29 cellular contexts compared by ENCODE assay signal in genomic region chr10:107451047-107451446, GRCh38.
A peak's percentile ranks its signal among the peaks of the same experiment; 100 is the strongest.
DNase-seq lines count a peak whose midpoint lies in the region; ATAC-seq, FAIRE-seq and TF ChIP-seq lines count a peak whose summit lies in the region.
"Had no signal": no experiment of that assay in that cellular context is flagged by ENCODE, and none has a peak within 500 bp of the region (broad histone marks: within the 10 kb centered on the region; RNA-seq: fewer than 3 reads in every experiment).

No MANE protein-coding gene starts in this region.

- in situ Hi-C loops in GM12878 (cut with MboI), result no loop called here

- H3K27me3 ChIP-seq in GM12878 (replicated peaks in 1 of 2; ENCODE audit: control insufficient read depth in 2 of 2, insufficient read depth in 2 of 2, low read length in 1 of 2), result no peaks in the 10 kb centered on the region
- H3K27me3 ChIP-seq: gastroesophageal sphincter, hepatocyte, tibial nerve had no signal

- intact Hi-C loops in GM12878 (cut with micrococcal nuclease; ENCODE audit: unreplicated experiment), result no loop called here

- no peaks in the 10 kb centered on the region for H3K36me3 ChIP-seq in GM12878 (ENCODE audit: control insufficient read depth in 2 of 2, insufficient read depth in 2 of 2, low read length in 1 of 2)
- H3K36me3 ChIP-seq: gastroesophageal sphincter, lower lobe of right lung, tibial nerve had no signal

- ATAC-seq in GM18499 (IDR thresholded peaks at IDR 0.05; ENCODE audit: insufficient read depth, unreplicated experiment) (peak; percentile 63), GM21786 (IDR thresholded peaks at IDR 0.05; ENCODE audit: unreplicated experiment) (peak; percentile 50), GM12878 (peak; percentile 58)
- ATAC-seq: gastroesophageal sphincter, HepG2, lower lobe of right lung, mucosa of descending colon had no signal

- no TSS peak for BruUV-seq in GM12878 (replicated peaks; lab: Mats Ljungman, UMichigan)

- POLR2A ChIA-PET in GM12878 (lab: Charles Lee), result no interaction called here

- H3K27ac ChIP-seq in GM12878 (ENCODE audit: control insufficient read depth, insufficient read depth), result no peak overlapping the region
- H3K27ac ChIP-seq: gastroesophageal sphincter, hepatocyte, lower lobe of right lung, PC-9, tibial nerve had no signal

- H3K4me2 ChIP-seq in GM12878 (ENCODE audit: control insufficient read depth, insufficient read depth), result no peak overlapping the region
- H3K4me2 ChIP-seq: hepatocyte, PC-9, SK-N-SH had no signal

- H3K9me3 ChIP-seq in GM12878 (replicated peaks; ENCODE audit: control insufficient read depth, insufficient read depth, low read length), result no peaks in the 10 kb centered on the region
- H3K9me3 ChIP-seq: gastroesophageal sphincter, lower lobe of right lung, mucosa of descending colon, SK-N-SH, tibial nerve had no signal

- FAIRE-seq in GM12878 (lab: Jason Lieb, UNC), result no peak
- FAIRE-seq: bronchial epithelial cell, HepG2 had no signal

- H4K20me1 ChIP-seq in GM12878 (ENCODE audit: control insufficient read depth, insufficient read depth), result no peaks in the 10 kb centered on the region

- DNase-seq in MV-4-11 (lab: John Stamatoyannopoulos, UW) (peak; percentile 86), GM12878 (ENCODE audit: low read depth, low spot score) (no peak), NCI-H2081 treated with DMSO at 0.1 percent for 48 hours (lab: John Stamatoyannopoulos, UW) (no peak), H4 (ENCODE audit: low spot score) (no peak), NCI-H524 treated with DMSO at 0.1 percent for 48 hours (lab: John Stamatoyannopoulos, UW) (no peak)
- DNase-seq in activated CD4-positive, alpha-beta T cell treated with anti-CD3 and anti-CD28 coated beads for 4 hours, result no peak
- DNase-seq: activated CD4-positive, CD25-positive, alpha-beta regulatory T cell; activated gamma-delta T cell; activated naive CD8-positive, alpha-beta T cell treated with anti-CD3 and anti-CD28 coated beads, Interleukin-2, amount 10 ng/mL, durations not matched to agents 7 days and 5 days; activated T-cell treated with anti-CD3 and anti-CD28 coated beads, Interleukin-2, amount 50 U/mL, for 24 hours; aorta; C1 segment of cervical spinal cord; DMS53; Karpas-422; lower lobe of right lung; mucosa of descending colon; NCI-H146; NCI-H446; NCI-H774; PC-9; SK-N-SH; stimulated activated CD4-positive, alpha-beta T cell treated with anti-CD3 and anti-CD28 coated beads, Interleukin-4, amount 100 ng/mL, for 24 hours had no signal

- SMC1A ChIA-PET in GM12878 (lab: Charles Lee; ENCODE audit: uncharacterized antibody, unreplicated experiment), result no interaction called here

- CTCF ChIA-PET in GM12878 (lab: Yijun Ruan, JAX), result interaction anchor here (1.1 kb wide), 1 partner anchor 79 kb away, joined by 4 read pairs; no protein-coding TSS in a partner anchor

- no peak overlapping the region for H3K9ac ChIP-seq in GM12878 (ENCODE audit: control insufficient read depth, insufficient read depth, low read length)
- H3K9ac ChIP-seq: SK-N-SH had no signal

- TF ChIP-seq EP300 in GM12878 (IDR thresholded peaks at IDR 0.05; ENCODE audit: borderline replicate concordance in 1 of 2, control insufficient read depth in 1 of 2, low read depth in 2 of 2, low read length in 2 of 2), result no peak

- TF ChIP-seq CTCF in GM12878 (IDR thresholded peaks at IDR 0.05 in 2 of 3, conservative IDR thresholded peaks at IDR 0.05 in 1 of 3; ENCODE audit: control insufficient read depth in 2 of 3, extremely low read depth in 1 of 3, insufficient read depth in 1 of 3, low read depth in 3 of 3, low read length in 3 of 3), result no peak

- no peak overlapping the region for H3K4me3 ChIP-seq in GM12878
- H3K4me3 ChIP-seq: gastroesophageal sphincter, hepatocyte, lower lobe of right lung, mucosa of descending colon, PC-9, tibial nerve had no signal

- H3K79me2 ChIP-seq in GM12878 (ENCODE audit: control insufficient read depth, insufficient read depth, low read length), result no peaks in the 10 kb centered on the region
- H3K79me2 ChIP-seq: hepatocyte had no signal

- no peak for TF ChIP-seq RAD21 in GM12878 (IDR thresholded peaks at IDR 0.05; ENCODE audit: insufficient read depth, low read depth, low read length)

- WGBS in GM12878 (ENCODE audit: insufficient coverage, insufficient replicate concordance, low lambda C conversion rate, missing lambda C conversion rate), result 37% methylated on average over 4 of the region's 4 CpGs

- no peaks in the 10 kb centered on the region for H3K4me1 ChIP-seq in GM12878 (ENCODE audit: control insufficient read depth, insufficient read depth, low read length)
- H3K4me1 ChIP-seq: gastroesophageal sphincter, lower lobe of right lung, tibial nerve had no signal

- H2AFZ ChIP-seq in GM12878 (ENCODE audit: control insufficient read depth, low read depth, low read length), result no peak overlapping the region
- H2AFZ ChIP-seq: hepatocyte, PC-9 had no signal

- RAD21 ChIA-PET in GM12878 (lab: Charles Lee; ENCODE audit: unreplicated experiment), result no interaction called here

- no peak for TF ChIP-seq POLR2A in GM12878 (IDR thresholded peaks at IDR 0.05; ENCODE audit: low read depth, low read length)

TF ChIP-seq in GM12878, 131 proteins besides CTCF, POLR2A, EP300 and RAD21:
- TF ChIP-seq SMARCA5 (IDR thresholded peaks at IDR 0.05) (no peak), ETV6 (conservative IDR thresholded peaks at IDR 0.05 in 1 of 2, IDR thresholded peaks at IDR 0.05 in 1 of 2; ENCODE audit: borderline replicate concordance in 1 of 2, low read depth in 1 of 2) (peak in 1 of 2 experiments; percentile 58; a peak in 1 of 4 replicates), SPI1 (IDR thresholded peaks at IDR 0.05; ENCODE audit: borderline replicate concordance, insufficient read depth, low read depth, low read length) (peak; percentile 86; the same call in 1 of the 2 replicates), IKZF2 (IDR thresholded peaks at IDR 0.05) (peak in 1 of 2 experiments; percentile 31; a peak in 1 of 4 replicates), CBFB (IDR thresholded peaks at IDR 0.05; ENCODE audit: low read depth) (no peak), CHD2 (IDR thresholded peaks at IDR 0.05; ENCODE audit: borderline replicate concordance, low read depth, low read length) (no peak), JUNB (IDR thresholded peaks at IDR 0.05) (no peak), NFXL1 (IDR thresholded peaks at IDR 0.05; ENCODE audit: borderline replicate concordance) (no peak), ZNF217 (IDR thresholded peaks at IDR 0.05) (no peak), TCF12 (IDR thresholded peaks at IDR 0.05; ENCODE audit: low read depth, low read length) (no peak)
- TF ChIP-seq, protein P1, sequence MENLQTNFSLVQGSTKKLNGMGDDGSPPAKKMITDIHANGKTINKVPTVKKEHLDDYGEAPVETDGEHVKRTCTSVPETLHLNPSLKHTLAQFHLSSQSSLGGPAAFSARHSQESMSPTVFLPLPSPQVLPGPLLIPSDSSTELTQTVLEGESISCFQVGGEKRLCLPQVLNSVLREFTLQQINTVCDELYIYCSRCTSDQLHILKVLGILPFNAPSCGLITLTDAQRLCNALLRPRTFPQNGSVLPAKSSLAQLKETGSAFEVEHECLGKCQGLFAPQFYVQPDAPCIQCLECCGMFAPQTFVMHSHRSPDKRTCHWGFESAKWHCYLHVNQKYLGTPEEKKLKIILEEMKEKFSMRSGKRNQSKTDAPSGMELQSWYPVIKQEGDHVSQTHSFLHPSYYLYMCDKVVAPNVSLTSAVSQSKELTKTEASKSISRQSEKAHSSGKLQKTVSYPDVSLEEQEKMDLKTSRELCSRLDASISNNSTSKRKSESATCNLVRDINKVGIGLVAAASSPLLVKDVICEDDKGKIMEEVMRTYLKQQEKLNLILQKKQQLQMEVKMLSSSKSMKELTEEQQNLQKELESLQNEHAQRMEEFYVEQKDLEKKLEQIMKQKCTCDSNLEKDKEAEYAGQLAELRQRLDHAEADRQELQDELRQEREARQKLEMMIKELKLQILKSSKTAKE (IDR thresholded peaks at IDR 0.05; ENCODE audit: low read depth, poor library complexity, severe bottlenecking), result no peak
